In the genomic region with DNA sequence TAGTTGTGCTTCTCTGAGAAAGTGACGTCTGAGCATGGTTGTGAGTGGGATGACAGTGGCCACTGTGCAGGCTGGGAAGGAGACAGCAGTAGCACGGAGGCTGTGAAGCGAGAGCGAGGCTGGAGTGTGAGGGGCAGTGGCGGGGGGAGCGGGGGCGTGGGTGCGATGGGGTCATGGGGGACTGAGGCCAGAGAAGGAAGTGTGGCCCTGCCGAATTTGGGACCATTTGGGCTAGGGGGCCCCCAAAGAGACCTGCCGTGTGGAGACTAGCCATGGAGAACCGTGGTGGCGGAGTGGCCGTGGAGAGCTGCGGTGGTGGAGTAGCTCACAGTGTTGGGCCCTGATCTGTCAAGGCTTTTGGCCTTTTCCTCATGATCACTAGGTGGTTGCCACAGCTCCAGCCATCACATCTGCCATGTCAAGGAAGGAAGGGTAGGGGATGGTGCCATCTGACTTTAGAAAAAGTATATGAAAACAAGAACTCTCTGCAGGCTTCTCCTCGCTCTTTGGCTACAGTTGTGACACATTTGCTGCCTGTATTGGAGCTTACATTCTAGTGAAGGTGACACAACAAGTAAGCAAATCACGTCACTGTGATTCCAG, we compare ENCODE assay signal across 28 cellular contexts.
"Had no signal": no experiment of that assay in that cellular context is flagged by ENCODE, and none has a peak within 500 bp of the region (broad histone marks: within the 10 kb centered on the region; RNA-seq: fewer than 3 reads in every experiment).

No MANE protein-coding gene starts in this region.

- H3K9me3 Mint-ChIP-seq: immature natural killer cell; mesothelial cell of epicardium; natural killer cell treated with Interleukin-12 subunit alpha and Interleukin-12 subunit beta and Interleukin-15 and Interleukin-18, amount 100 ng/mL, for 72 hours; neural crest cell had no signal

- ATAC-seq: effector memory CD8-positive, alpha-beta T cell; heart right ventricle; left lobe of liver; mucosa of descending colon; natural killer cell treated with Interleukin-12 subunit alpha and Interleukin-12 subunit beta and Interleukin-15 and Interleukin-18, amount 100 ng/mL, for 72 hours; right lobe of liver; stimulated activated naive CD8-positive, alpha-beta T cell treated with anti-CD3 and anti-CD28 coated beads, Interleukin-15, amount 100 ng/mL, for 72 hours had no signal

- H3K9me3 ChIP-seq: esophagus squamous epithelium, ovary, right lobe of liver, suprapubic skin, vagina had no signal

- H3K4me1 ChIP-seq: right lobe of liver had no signal

- H3K4me3 ChIP-seq: coronary artery, esophagus squamous epithelium, heart right ventricle, lung, mucosa of descending colon, ovary, right lobe of liver, suprapubic skin, vagina had no signal

- H3K27me3 ChIP-seq: esophagus squamous epithelium, heart right ventricle, ovary, right lobe of liver, suprapubic skin, vagina had no signal

- H3K27ac Mint-ChIP-seq: effector memory CD8-positive, alpha-beta T cell; immature natural killer cell; memory B cell; natural killer cell treated with Interleukin-12 subunit alpha and Interleukin-12 subunit beta and Interleukin-15 and Interleukin-18, amount 100 ng/mL, for 72 hours had no signal

- H3K4me3 Mint-ChIP-seq: effector memory CD8-positive, alpha-beta T cell; immature natural killer cell; memory B cell; mesothelial cell of epicardium; natural killer cell treated with Interleukin-12 subunit alpha and Interleukin-12 subunit beta and Interleukin-15 and Interleukin-18, amount 100 ng/mL, for 72 hours; neural crest cell; stimulated activated naive CD8-positive, alpha-beta T cell treated with anti-CD3 and anti-CD28 coated beads, Interleukin-15, amount 100 ng/mL, for 72 hours had no signal

- H3K27ac ChIP-seq: coronary artery, esophagus squamous epithelium, heart right ventricle, ovary, right lobe of liver, suprapubic skin, vagina had no signal

- H3K36me3 ChIP-seq: esophagus squamous epithelium, ovary, suprapubic skin, vagina had no signal

- H3K27me3 Mint-ChIP-seq: effector memory CD8-positive, alpha-beta T cell; memory B cell; naive B cell; natural killer cell treated with Interleukin-12 subunit alpha and Interleukin-12 subunit beta and Interleukin-15 and Interleukin-18, amount 100 ng/mL, for 72 hours; stimulated activated naive CD8-positive, alpha-beta T cell treated with anti-CD3 and anti-CD28 coated beads, Interleukin-15, amount 100 ng/mL, for 72 hours had no signal

- DNase-seq: dermis blood vessel endothelial cell; effector memory CD8-positive, alpha-beta T cell; erythroblast; esophagus squamous epithelium; foreskin melanocyte; glutamatergic neuron; heart right ventricle; hypothalamus; immature natural killer cell; mucosa of descending colon; naive B cell; ovary; small intestine; stimulated activated CD4-positive, alpha-beta T cell treated with anti-CD3 and anti-CD28 coated beads, Interleukin-15, amount 100 ng/mL, for 24 hours; stimulated activated CD4-positive, alpha-beta T cell treated with anti-CD3 and anti-CD28 coated beads, Interleukin-2, amount 100 ng/mL, for 48 hours; stimulated activated naive CD4-positive, alpha-beta T cell; stimulated activated naive CD8-positive, alpha-beta T cell treated with anti-CD3 and anti-CD28 coated beads, Interleukin-15, amount 100 ng/mL, for 72 hours; trophoblast cell had no signal

- H3K36me3 Mint-ChIP-seq: natural killer cell treated with Interleukin-12 subunit alpha and Interleukin-12 subunit beta and Interleukin-15 and Interleukin-18, amount 100 ng/mL, for 72 hours had no signal

- H3K4me1 Mint-ChIP-seq: neural crest cell had no signal
